Comparison of ENCODE assay signal across 8 cellular contexts in genomic region chr3:81485444-81485865, GRCh38.
DNase-seq lines count a peak whose midpoint lies in the region; ATAC-seq and TF ChIP-seq lines count a peak whose summit lies in the region.

No MANE protein-coding gene starts in this region.

- ATAC-seq in GM19372 (IDR thresholded peaks at IDR 0.05; ENCODE audit: low read depth, unreplicated experiment): peak; percentile 93
- peak; percentile 95 for ATAC-seq in HG03280 (IDR thresholded peaks at IDR 0.05; ENCODE audit: unreplicated experiment)
- peak; percentile 50 to 65 (median 58) for ATAC-seq in psoas muscle

- TF ChIP-seq POLR2A in tibial nerve (IDR thresholded peaks at IDR 0.05): no peak

- no peaks in the 10 kb centered on the region for H3K27me3 ChIP-seq in brain microvascular endothelial cell (replicated peaks)
- no peaks in the 10 kb centered on the region for H3K27me3 ChIP-seq in psoas muscle (ENCODE audit: insufficient read depth in 3 of 3, low read length in 2 of 3)
- no peaks in the 10 kb centered on the region for H3K27me3 ChIP-seq in tibial nerve

- H3K9me3 ChIP-seq in psoas muscle (no peaks in the 10 kb centered on the region), tibial nerve (no peaks in the 10 kb centered on the region)

- H3K4me1 ChIP-seq in psoas muscle (no peaks in the 10 kb centered on the region), tibial nerve (no peaks in the 10 kb centered on the region)

- intact Hi-C loops in psoas muscle (cut with DNase I): no loop called here

- H3K27ac ChIP-seq in brain microvascular endothelial cell: no peak overlapping the region
- H3K27ac ChIP-seq in psoas muscle: peak overlapping the region; percentile 0
- H3K27ac ChIP-seq in tibial nerve: peak overlapping the region in 1 of 4 donors; percentile 9

- in situ Hi-C loops in brain microvascular endothelial cell (cut with HindIII; ENCODE audit: low pct_ligation_motif_present, low sequenced_read_pairs): no loop called here

- peak; percentile 77 for DNase-seq in brain microvascular endothelial cell
- DNase-seq in psoas muscle: no peak
- no peak for DNase-seq in stimulated activated CD4-positive, alpha-beta T cell treated with anti-CD3 and anti-CD28 coated beads, Interleukin-12 subunit alpha, Interleukin-12 subunit beta, amount 100 ng/mL, for 4 hours
- no peak for DNase-seq in stimulated activated CD4-positive, alpha-beta T cell treated with anti-CD3 and anti-CD28 coated beads, Interleukin-4, amount 100 ng/mL, for 1 hour
- no peak for DNase-seq in NCI-H1694 (lab: John Stamatoyannopoulos, UW)
- no peak for DNase-seq in tibial nerve (ENCODE audit: low spot score in 2 of 2)

- no peaks in the 10 kb centered on the region for H3K36me3 ChIP-seq in brain microvascular endothelial cell (replicated peaks)
- peaks cover 3 to 14% of the 10 kb centered on the region in 2 donors for H3K36me3 ChIP-seq in psoas muscle (ENCODE audit: insufficient read depth in 1 of 2, low read depth in 1 of 2)
- H3K36me3 ChIP-seq in tibial nerve: no peaks in the 10 kb centered on the region

- no peak for TF ChIP-seq EP300 in tibial nerve (IDR thresholded peaks at IDR 0.05)

- TF ChIP-seq CTCF in brain microvascular endothelial cell (IDR thresholded peaks at IDR 0.05; ENCODE audit: low read depth, low read length, missing control alignments): no peak
- no peak for TF ChIP-seq CTCF in psoas muscle (IDR thresholded peaks at IDR 0.05)
- no peak for TF ChIP-seq CTCF in tibial nerve (IDR thresholded peaks at IDR 0.05)

- 63 to 71% (median 67%) methylated on average over 5 of the region's 5 CpGs for WGBS in psoas muscle, 3 donors
- WGBS in tibial nerve, 2 donors: 33 to 43% methylated on average over 5 of the region's 5 CpGs

- no peak overlapping the region for H3K4me3 ChIP-seq in brain microvascular endothelial cell (ENCODE audit: low read depth, low read length)
- H3K4me3 ChIP-seq in psoas muscle: no peak overlapping the region
- H3K4me3 ChIP-seq in tibial nerve: no peak overlapping the region
